8 cellular contexts compared by ENCODE assay signal in genomic region chr2:25877431-25878360, GRCh38.
DNase-seq lines count a peak whose midpoint lies in the region; ATAC-seq and TF ChIP-seq lines count a peak whose summit lies in the region.

No MANE protein-coding gene starts in this region.

- H3K27ac ChIP-seq in 22Rv1, result peak overlapping the region; percentile 89

- peak; percentile 37 for ATAC-seq in GM18519 (IDR thresholded peaks at IDR 0.05; ENCODE audit: low FRiP score, unreplicated experiment)
- ATAC-seq in HG03095 (IDR thresholded peaks at IDR 0.05; ENCODE audit: unreplicated experiment), result peak; percentile 47

- no peak for TF ChIP-seq CTCF in 22Rv1 (IDR thresholded peaks at IDR 0.05)

- DNase-seq in NCI-H2196 treated with DMSO at 0.1 percent for 48 hours (lab: John Stamatoyannopoulos, UW; ENCODE audit: unreplicated experiment), result peak; percentile 43
- peak; percentile 57 for DNase-seq in activated CD4-positive, CD25-positive, alpha-beta regulatory T cell treated with anti-CD3 and anti-CD28 coated beads, Interleukin-2, amount 50 U/mL, for 72 hours
- DNase-seq in cerebellar cortex (ENCODE audit: low spot score), result peak; percentile 87
- DNase-seq in kidney glomerular epithelial cell (lab: John Stamatoyannopoulos, UW), result peak; percentile 40
- peak; percentile 7 to 40 (median 20) for DNase-seq in stimulated activated CD4-positive, alpha-beta T cell treated with anti-CD3 and anti-CD28 coated beads, Interleukin-1b, Interleukin-23, amount 100 ng/mL, for 24 hours (ENCODE audit: low read depth in 4 of 4, low spot score in 1 of 4)

Comparison
In these comparisons a context has a peak if more than half of its experiments do, and no peak if none do; other contexts are left out.
1. Peak in every context shown above with its lines: DNase-seq, ATAC-seq and H3K27ac ChIP-seq.
2. DNase-seq: peak in every context shown above with its lines; median percentile 87 in cerebellar cortex; 57 in activated CD4-positive, CD25-positive, alpha-beta regulatory T cell treated with anti-CD3 and anti-CD28 coated beads, Interleukin-2, amount 50 U/mL, for 72 hours; 43 in NCI-H2196 treated with DMSO at 0.1 percent for 48 hours; 40 in kidney glomerular epithelial cell; 20 in stimulated activated CD4-positive, alpha-beta T cell treated with anti-CD3 and anti-CD28 coated beads, Interleukin-1b, Interleukin-23, amount 100 ng/mL, for 24 hours.